In the genomic region with DNA sequence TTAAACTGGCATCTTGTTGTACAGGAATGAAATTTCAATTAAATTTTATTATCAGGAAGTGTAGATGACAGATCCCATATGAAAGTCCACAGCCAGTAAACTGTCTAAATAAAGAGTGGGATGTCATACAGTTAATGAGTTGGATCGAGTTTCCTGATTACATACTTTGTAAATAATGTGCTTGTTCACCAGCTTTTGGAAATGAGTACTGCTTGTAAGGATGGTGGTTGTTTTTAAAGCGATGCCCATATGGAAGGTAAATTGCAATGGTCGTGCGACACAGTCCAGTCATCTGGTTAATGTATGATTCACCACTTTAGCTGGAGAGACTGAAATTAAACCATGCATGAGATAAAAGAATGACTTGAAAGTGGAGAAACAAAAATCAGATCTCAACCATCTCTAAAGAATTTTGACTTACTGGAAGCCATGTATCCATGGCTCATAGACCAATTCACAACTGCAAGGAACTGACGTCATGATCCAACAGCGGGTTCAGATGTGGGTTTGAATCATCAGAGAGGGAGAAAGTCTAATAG, we compare ENCODE assay signal across 14 cellular contexts. TPM values are rescaled to one million over a fixed set of nuclear protein-coding genes. Genes with fewer than 3 reads are reported as not detected.
DNase-seq lines count a peak whose midpoint lies in the region; ATAC-seq, FAIRE-seq and TF ChIP-seq lines count a peak whose summit lies in the region.
"Had no signal": no experiment of that assay in that cellular context is flagged by ENCODE, and none has a peak within 500 bp of the region (broad histone marks: within the 10 kb centered on the region; RNA-seq: fewer than 3 reads in every experiment).

No MANE protein-coding gene starts in this region.

- no peaks in the 10 kb centered on the region for H3K4me1 ChIP-seq in pancreas
- no peaks in the 10 kb centered on the region for H3K4me1 ChIP-seq in Peyer's patch
- H3K4me1 ChIP-seq: SJCRH30 had no signal

- H3K9me3 ChIP-seq in pancreas (no peaks in the 10 kb centered on the region), Peyer's patch (no peaks in the 10 kb centered on the region)
- H3K9me3 ChIP-seq: SJCRH30 had no signal

- H3K4me3 Mint-ChIP-seq in stimulated activated memory B cell treated with anti-CD40 and anti-IgM and Interleukin-4, amounts not matched to agents 10 μg/mL and 1 μg/mL and 100 μg/mL, for 72 hours: no peak overlapping the region
- H3K4me3 Mint-ChIP-seq: activated naive CD8-positive, alpha-beta T cell; effector memory CD8-positive, alpha-beta T cell; IgD-negative memory B cell had no signal

- no peaks in the 10 kb centered on the region for H3K4me1 Mint-ChIP-seq in stimulated activated memory B cell treated with anti-CD40 and anti-IgM and Interleukin-4, amounts not matched to agents 10 μg/mL and 1 μg/mL and 100 μg/mL, for 72 hours
- H3K4me1 Mint-ChIP-seq: IgD-negative memory B cell had no signal

- intact Hi-C loops in left colon (cut with DNase I, micrococcal nuclease) (no loop called here), pancreas (cut with DNase I) (no loop called here)

- FAIRE-seq in pancreas (lab: Jason Lieb, UNC): no peak

- no peak overlapping the region for H3K27ac Mint-ChIP-seq in stimulated activated memory B cell treated with anti-CD40 and anti-IgM and Interleukin-4, amounts not matched to agents 10 μg/mL and 1 μg/mL and 100 μg/mL, for 72 hours
- H3K27ac Mint-ChIP-seq: activated naive CD8-positive, alpha-beta T cell; effector memory CD8-positive, alpha-beta T cell; IgD-negative memory B cell had no signal

- no peaks in the 10 kb centered on the region for H3K36me3 ChIP-seq in pancreas
- H3K36me3 ChIP-seq in Peyer's patch: no peaks in the 10 kb centered on the region
- H3K36me3 ChIP-seq: SJCRH30 had no signal

- H3K9me3 Mint-ChIP-seq in stimulated activated memory B cell treated with anti-CD40 and anti-IgM and Interleukin-4, amounts not matched to agents 10 μg/mL and 1 μg/mL and 100 μg/mL, for 72 hours: no peaks in the 10 kb centered on the region
- H3K9me3 Mint-ChIP-seq: effector memory CD8-positive, alpha-beta T cell had no signal

- TF ChIP-seq CTCF in AG10803 (conservative IDR thresholded peaks at IDR 0.05; ENCODE audit: low read length): no peak
- TF ChIP-seq CTCF in HFF-Myc (IDR thresholded peaks at IDR 0.05; ENCODE audit: low read depth, low read length, missing control alignments): no peak
- TF ChIP-seq CTCF in pancreas (IDR thresholded peaks at IDR 0.05): no peak
- TF ChIP-seq CTCF in Peyer's patch (IDR thresholded peaks at IDR 0.05): no peak

- no peaks in the 10 kb centered on the region for H3K36me3 Mint-ChIP-seq in stimulated activated memory B cell treated with anti-CD40 and anti-IgM and Interleukin-4, amounts not matched to agents 10 μg/mL and 1 μg/mL and 100 μg/mL, for 72 hours
- H3K36me3 Mint-ChIP-seq: IgD-negative memory B cell had no signal

- ATAC-seq in left colon (peak; percentile 96), pancreas (no peak)
- no peak for ATAC-seq in stimulated activated memory B cell treated with anti-CD40 and anti-IgM and Interleukin-4, amounts not matched to agents 10 μg/mL and 1 μg/mL and 100 μg/mL, for 72 hours
- ATAC-seq: effector memory CD8-positive, alpha-beta T cell had no signal

- no peak for TF ChIP-seq POLR2A in Peyer's patch (IDR thresholded peaks at IDR 0.05)

- H3K27me3 ChIP-seq in pancreas: no peaks in the 10 kb centered on the region
- H3K27me3 ChIP-seq in Peyer's patch: no peaks in the 10 kb centered on the region
- H3K27me3 ChIP-seq: SJCRH30 had no signal

- H3K4me3 ChIP-seq in AG10803 (ENCODE audit: low read length): no peak overlapping the region
- no peak overlapping the region for H3K4me3 ChIP-seq in HFF-Myc (replicated peaks; ENCODE audit: low read depth, low read length)
- no peak overlapping the region for H3K4me3 ChIP-seq in pancreas
- no peak overlapping the region for H3K4me3 ChIP-seq in Peyer's patch
- H3K4me3 ChIP-seq: SJCRH30 had no signal

- peaks cover 3% of the 10 kb centered on the region for H3K27me3 Mint-ChIP-seq in stimulated activated memory B cell treated with anti-CD40 and anti-IgM and Interleukin-4, amounts not matched to agents 10 μg/mL and 1 μg/mL and 100 μg/mL, for 72 hours
- H3K27me3 Mint-ChIP-seq: IgD-negative memory B cell had no signal

- 67 to 80% methylated on average over 6 of the region's 6 CpGs for WGBS in pancreas, 2 donors

- no peak overlapping the region for H3K27ac ChIP-seq in pancreas
- H3K27ac ChIP-seq in Peyer's patch: no peak overlapping the region
- H3K27ac ChIP-seq: SJCRH30 had no signal

- DNase-seq in AG10803 (ENCODE audit: low read depth) (peak; percentile 95), HFF-Myc (ENCODE audit: extremely low read depth, low read depth) (peak; percentile 59), amniotic epithelial cell (ENCODE audit: low read depth) (peak; percentile 61), left colon (no peak), pancreas (no peak), NCI-H1436 treated with DMSO at 0.1 percent for 48 hours (lab: John Stamatoyannopoulos, UW) (no peak), Peyer's patch (no peak)
- DNase-seq: activated CD4-positive, alpha-beta T cell treated with anti-CD3 and anti-CD28 coated beads, Interleukin-2, amount 50 U/mL, for 48 hours; effector memory CD8-positive, alpha-beta T cell; NCI-H345; SJCRH30 had no signal

RNA-seq across cellular contexts. Expression of gene MAP10, which starts 48.8 kb away (rescaled TPM):
- total RNA-seq in left colon (1 to 10 TPM; 1.7 to 2.1 TPM), pancreas (1 to 10 TPM; 1.8 to 2.1 (median 1.9) TPM), Peyer's patch (1 to 10 TPM; 1.7 to 3.2 (median 2.5) TPM)
- polyA plus RNA-seq in pancreas: 1 to 10 TPM in 1 of 2 donors, under 1 TPM in 1; 0.99 to 2.0 TPM

Comparison
In these comparisons a context has a peak if more than half of its experiments do, and no peak if none do; other contexts are left out.
1. DNase-seq: peak in AG10803 (single experiment), HFF-Myc (single experiment) and amniotic epithelial cell (single experiment); none in left colon (0 of 2), pancreas (0 of 6), NCI-H1436 treated with DMSO at 0.1 percent for 48 hours (single experiment) and Peyer's patch (0 of 3).